Comparison of ENCODE assay signal across 13 cellular contexts in the genomic region with DNA sequence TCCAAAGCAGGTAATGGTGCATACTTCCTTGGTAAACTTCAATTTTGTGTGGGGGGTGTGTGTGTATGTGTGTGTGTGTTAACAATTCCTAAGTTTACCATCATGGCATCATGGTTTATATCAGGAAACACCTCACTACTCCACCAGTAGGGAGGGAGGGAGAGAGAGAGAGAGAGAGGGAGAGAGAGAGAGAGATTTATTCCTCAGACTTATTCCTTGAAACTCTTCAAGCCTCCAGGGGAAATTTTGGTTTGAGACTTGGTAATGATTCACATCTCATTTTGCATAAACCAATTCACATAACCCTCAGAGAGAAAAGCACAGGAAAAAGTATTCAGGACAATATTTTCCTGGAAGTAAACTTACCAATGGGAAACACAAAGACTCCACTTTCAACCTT.
"Had no signal": no experiment of that assay in that cellular context is flagged by ENCODE, and none has a peak within 500 bp of the region (broad histone marks: within the 10 kb centered on the region; RNA-seq: fewer than 3 reads in every experiment).

No MANE protein-coding gene starts in this region.

- H3K27ac ChIP-seq: ascending aorta, dorsolateral prefrontal cortex, stomach, testis, upper lobe of left lung had no signal

- H3K36me3 ChIP-seq: upper lobe of left lung had no signal

- H3K4me3 ChIP-seq: ascending aorta, dorsolateral prefrontal cortex, stomach, testis, upper lobe of left lung had no signal

- H3K9me3 ChIP-seq: ascending aorta, stomach, testis, upper lobe of left lung had no signal

- ATAC-seq: activated T-helper 17 cell treated with anti-CD3 and anti-CD28 coated beads, Interleukin-2, amount 50 U/mL, for 72 hours; sciatic nerve had no signal

- H3K4me3 Mint-ChIP-seq: activated naive CD4-positive, alpha-beta T cell treated with anti-CD3 and anti-CD28 coated beads, Interleukin-2, amount 10 ng/mL, durations not matched to agents 7 days and 5 days; activated T-helper 17 cell treated with anti-CD3 and anti-CD28 coated beads, Interleukin-2, amount 50 U/mL, for 72 hours; neural crest cell had no signal

- H3K27me3 Mint-ChIP-seq: activated naive CD4-positive, alpha-beta T cell treated with anti-CD3 and anti-CD28 coated beads, Interleukin-2, amount 10 ng/mL, durations not matched to agents 7 days and 5 days; activated T-helper 17 cell treated with anti-CD3 and anti-CD28 coated beads, Interleukin-2, amount 50 U/mL, for 72 hours had no signal

- H3K9me3 Mint-ChIP-seq: neural crest cell had no signal

- H3K27ac Mint-ChIP-seq: activated naive CD4-positive, alpha-beta T cell treated with anti-CD3 and anti-CD28 coated beads, Interleukin-2, amount 10 ng/mL, durations not matched to agents 7 days and 5 days; activated T-helper 17 cell treated with anti-CD3 and anti-CD28 coated beads, Interleukin-2, amount 50 U/mL, for 72 hours had no signal

- H3K4me1 Mint-ChIP-seq: activated naive CD4-positive, alpha-beta T cell treated with anti-CD3 and anti-CD28 coated beads, Interleukin-2, amount 10 ng/mL, durations not matched to agents 7 days and 5 days; activated T-helper 17 cell treated with anti-CD3 and anti-CD28 coated beads, Interleukin-2, amount 50 U/mL, for 72 hours; neural crest cell had no signal

- DNase-seq: activated CD4-positive, alpha-beta T cell treated with anti-CD3 and anti-CD28 coated beads, Interleukin-2, amount 50 U/mL, for 4 hours; activated CD4-positive, CD25-positive, alpha-beta regulatory T cell treated with anti-CD3 and anti-CD28 coated beads, Interleukin-2, amount 50 U/mL, for 72 hours; activated naive CD4-positive, alpha-beta T cell treated with anti-CD3 and anti-CD28 coated beads, Interleukin-2, amount 10 ng/mL, durations not matched to agents 7 days and 5 days; dorsolateral prefrontal cortex; kidney glomerular epithelial cell; stimulated activated CD4-positive, alpha-beta T cell treated with anti-CD3 and anti-CD28 coated beads, Interleukin-1b, Interleukin-23, amount 100 ng/mL, for 48 hours; stomach; testis; upper lobe of left lung had no signal

- H3K36me3 Mint-ChIP-seq: activated naive CD4-positive, alpha-beta T cell treated with anti-CD3 and anti-CD28 coated beads, Interleukin-2, amount 10 ng/mL, durations not matched to agents 7 days and 5 days had no signal

- H3K4me1 ChIP-seq: stomach, testis had no signal

- H3K27me3 ChIP-seq: ascending aorta, dorsolateral prefrontal cortex, stomach, testis, upper lobe of left lung had no signal
